21 cellular contexts compared by ENCODE assay signal in the genomic region with DNA sequence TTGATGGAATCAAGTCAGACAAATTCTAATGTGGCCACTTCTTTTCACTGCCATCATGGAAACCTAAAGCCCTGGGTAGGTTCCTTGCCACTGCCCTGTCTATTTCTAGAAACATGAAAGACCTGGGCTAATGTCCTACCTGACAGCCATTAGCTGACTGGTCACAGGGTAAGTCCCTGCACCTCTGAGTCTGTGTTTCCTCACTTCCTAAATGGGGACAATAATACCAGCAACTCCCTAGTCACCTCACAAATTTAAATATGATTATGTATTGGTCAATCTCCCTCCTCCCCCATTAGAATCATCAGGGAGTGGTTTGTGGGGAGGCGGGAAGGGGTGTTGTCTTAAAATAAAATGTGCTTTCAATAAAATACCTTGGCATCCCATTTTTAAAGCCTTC. TPM values are rescaled to one million over a fixed set of nuclear protein-coding genes. Genes with fewer than 3 reads are reported as not detected.
DNase-seq lines count a peak whose midpoint lies in the region; ATAC-seq and TF ChIP-seq lines count a peak whose summit lies in the region.
"Had no signal": no experiment of that assay in that cellular context is flagged by ENCODE, and none has a peak within 500 bp of the region (broad histone marks: within the 10 kb centered on the region; RNA-seq: fewer than 3 reads in every experiment).

No MANE protein-coding gene starts in this region.

- intact Hi-C loops in CD14-positive monocyte (cut with micrococcal nuclease): loop anchor here in 1 of 2 donors (10.0 kb wide), 1 partner anchor 133 kb away; no protein-coding TSS in a partner anchor
- intact Hi-C loops in lower lobe of right lung (cut with DNase I): no loop called here

- DNase-seq in CD14-positive monocyte (ENCODE audit: low spot score): peak; percentile 59
- DNase-seq in T-cell: no peak
- DNase-seq in immature natural killer cell: no peak
- DNase-seq in NCI-H526 (lab: John Stamatoyannopoulos, UW): no peak
- DNase-seq in mucosa of gallbladder (ENCODE audit: low spot score): no peak
- no peak for DNase-seq in lower lobe of right lung
- DNase-seq: brain microvascular endothelial cell; GF-D8; head of caudate nucleus; naive thymus-derived CD8-positive, alpha-beta T cell; NCI-H1417 treated with DMSO at 0.1 percent for 48 hours; SHP77; T1000; thyroid gland had no signal

- CTCF ChIA-PET in T-cell (lab: Charles Lee): interaction anchor here in 1 of 2 donors (1.1 kb wide), 1 partner anchor 164 kb away, joined by 3 read pairs; no protein-coding TSS in a partner anchor

- peak overlapping the region; percentile 27 to 74 for H3K4me3 Mint-ChIP-seq in CD14-positive monocyte
- peak overlapping the region in 2 of 3 donors; percentile 6 to 86 for H3K4me3 Mint-ChIP-seq in T-cell
- peak overlapping the region in 3 of 5 donors; percentile 17 to 87 (median 18) for H3K4me3 Mint-ChIP-seq in immature natural killer cell

- peak overlapping the region; percentile 47; the same call in 1 of the 2 replicates for H3K9ac ChIP-seq in KMS-11

- H3K4me1 Mint-ChIP-seq in CD14-positive monocyte: peaks cover 75% of the 10 kb centered on the region
- peaks cover 40 to 44% (median 44%) of the 10 kb centered on the region in 3 donors for H3K4me1 Mint-ChIP-seq in T-cell
- H3K4me1 Mint-ChIP-seq in immature natural killer cell: peaks cover 17 to 23% of the 10 kb centered on the region in 2 donors

- H3K36me3 ChIP-seq in KMS-11 (ENCODE audit: insufficient read depth) (peaks cover 15% of the 10 kb centered on the region), lower lobe of right lung (peaks cover 15% of the 10 kb centered on the region)
- H3K36me3 ChIP-seq: brain microvascular endothelial cell, prostate gland, thyroid gland had no signal

- ATAC-seq in T-cell (replicated peaks in 1 of 4) (no peak), HG03521 (IDR thresholded peaks at IDR 0.05; ENCODE audit: unreplicated experiment) (no peak), lower lobe of right lung (no peak)
- ATAC-seq: activated naive CD4-positive, alpha-beta T cell treated with anti-CD3 and anti-CD28 coated beads, Interleukin-2, amount 50 U/mL, for 72 hours; naive thymus-derived CD8-positive, alpha-beta T cell; stimulated activated memory B cell treated with anti-CD40 and anti-IgM and Interleukin-4, amounts not matched to agents 10 μg/mL and 1 μg/mL and 100 μg/mL, for 72 hours had no signal

- peaks cover 87% of the 10 kb centered on the region for H3K4me1 ChIP-seq in KMS-11 (ENCODE audit: low read depth, poor library complexity, severe bottlenecking)
- peaks cover 57% of the 10 kb centered on the region for H3K4me1 ChIP-seq in lower lobe of right lung
- H3K4me1 ChIP-seq: prostate gland had no signal

- peak overlapping the region; percentile 67 for H3K4me2 ChIP-seq in KMS-11

- POLR2A ChIA-PET in T-cell (lab: Charles Lee): interaction anchor here in 1 of 2 donors (0.6 kb wide), 1 partner anchor 611 kb away, joined by 4 read pairs; no protein-coding TSS in a partner anchor

- H3K27ac Mint-ChIP-seq in CD14-positive monocyte (peak overlapping the region; percentile 90 to 100 (median 94)), T-cell (no peak overlapping the region), immature natural killer cell (no peak overlapping the region)
- H3K27ac Mint-ChIP-seq: activated naive CD4-positive, alpha-beta T cell treated with anti-CD3 and anti-CD28 coated beads, Interleukin-2, amount 50 U/mL, for 72 hours; stimulated activated memory B cell treated with anti-CD40 and anti-IgM and Interleukin-4, amounts not matched to agents 10 μg/mL and 1 μg/mL and 100 μg/mL, for 72 hours had no signal

- no peaks in the 10 kb centered on the region for H3K9me3 ChIP-seq in lower lobe of right lung
- H3K9me3 ChIP-seq: prostate gland, thyroid gland had no signal

- H3K4me3 ChIP-seq in KMS-11 (IDR thresholded peaks at IDR 0.05; ENCODE audit: insufficient read depth, low read depth, low read length) (peak overlapping the region; percentile 78), lower lobe of right lung (no peak overlapping the region)
- H3K4me3 ChIP-seq: prostate gland, thyroid gland had no signal

- H3K36me3 Mint-ChIP-seq in CD14-positive monocyte: peaks cover 9 to 12% of the 10 kb centered on the region in 2 donors
- peaks cover 11% of the 10 kb centered on the region for H3K36me3 Mint-ChIP-seq in T-cell
- H3K36me3 Mint-ChIP-seq in immature natural killer cell: peaks cover 4 to 8% (median 5%) of the 10 kb centered on the region in 3 donors

- no peak overlapping the region for H2AFZ ChIP-seq in KMS-11 (ENCODE audit: low read depth)

- H3K27me3 ChIP-seq in KMS-11 (ENCODE audit: insufficient read depth, low read depth) (no peaks in the 10 kb centered on the region), lower lobe of right lung (ENCODE audit: low read depth) (no peaks in the 10 kb centered on the region)
- H3K27me3 ChIP-seq: brain microvascular endothelial cell, thyroid gland had no signal

- H3K27me3 Mint-ChIP-seq in CD14-positive monocyte (ENCODE audit: low read depth in 3 of 3): peaks cover 0 to 1% (median 0%) of the 10 kb centered on the region in 3 donors
- H3K27me3 Mint-ChIP-seq in T-cell: no peaks in the 10 kb centered on the region
- peaks cover 0 to 5% (median 2%) of the 10 kb centered on the region in 3 donors for H3K27me3 Mint-ChIP-seq in immature natural killer cell (ENCODE audit: low read depth in 3 of 3)
- H3K27me3 Mint-ChIP-seq: naive thymus-derived CD8-positive, alpha-beta T cell; stimulated activated memory B cell treated with anti-CD40 and anti-IgM and Interleukin-4, amounts not matched to agents 10 μg/mL and 1 μg/mL and 100 μg/mL, for 72 hours had no signal

- H3K9me3 Mint-ChIP-seq in CD14-positive monocyte: peaks cover 0 to 2% (median 0%) of the 10 kb centered on the region in 7 donors
- H3K9me3 Mint-ChIP-seq in T-cell: no peaks in the 10 kb centered on the region
- H3K9me3 Mint-ChIP-seq in immature natural killer cell: no peaks in the 10 kb centered on the region
- H3K9me3 Mint-ChIP-seq: activated naive CD4-positive, alpha-beta T cell treated with anti-CD3 and anti-CD28 coated beads, Interleukin-2, amount 50 U/mL, for 72 hours; naive thymus-derived CD8-positive, alpha-beta T cell; stimulated activated memory B cell treated with anti-CD40 and anti-IgM and Interleukin-4, amounts not matched to agents 10 μg/mL and 1 μg/mL and 100 μg/mL, for 72 hours had no signal

- H3K27ac ChIP-seq in KMS-11 (peak overlapping the region; percentile 57; the same call in 1 of the 2 replicates), lower lobe of right lung (no peak overlapping the region)
- H3K27ac ChIP-seq: brain microvascular endothelial cell, prostate gland, thyroid gland had no signal

- TF ChIP-seq CTCF in CD14-positive monocyte (IDR thresholded peaks at IDR 0.05) (no peak), KMS-11 (conservative IDR thresholded peaks at IDR 0.05; ENCODE audit: low read depth, low read length) (no peak), lower lobe of right lung (IDR thresholded peaks at IDR 0.05) (no peak)

- H4K20me1 ChIP-seq in KMS-11 (ENCODE audit: insufficient read depth): no peaks in the 10 kb centered on the region

- peaks cover 72% of the 10 kb centered on the region for H3K79me2 ChIP-seq in KMS-11 (ENCODE audit: insufficient read depth, low read depth)

RNA-seq across cellular contexts. Expression of a gene that starts 2.2 kb away (rescaled TPM):
- polyA plus RNA-seq in CD14-positive monocyte (100 to 1,000 TPM; 248 to 309 TPM), immature natural killer cell (10 to 100 TPM; 12.4 to 18.0 (median 14.7) TPM)
- total RNA-seq in T-cell (10 to 100 TPM in 3 of 5 donors, 1 to 10 TPM in 2; 9.1 to 13.0 (median 10.9) TPM), mucosa of gallbladder (157 TPM), lower lobe of right lung (161 TPM)

RNA-seq across cellular contexts. Expression of a gene that starts 33.0 kb away (rescaled TPM):
- 1 to 10 TPM; 1.6 to 1.8 TPM for polyA plus RNA-seq in CD14-positive monocyte
- 100 to 1,000 TPM; 324 to 414 (median 385) TPM for total RNA-seq in T-cell
- 1,000 to 10,000 TPM; 1,122 to 1,466 (median 1,335) TPM for polyA plus RNA-seq in immature natural killer cell
- total RNA-seq in mucosa of gallbladder: 5.2 TPM
- 8.7 TPM for total RNA-seq in lower lobe of right lung
- total RNA-seq: fibroblast of lung, lung microvascular endothelial cell had no signal
- polyA plus RNA-seq: fibroblast of lung had no signal

Comparison
In these comparisons a context has a peak if more than half of its experiments do, and no peak if none do; other contexts are left out.
1. H3K27ac Mint-ChIP-seq: peak in CD14-positive monocyte (7 of 7); none in T-cell (0 of 2) and immature natural killer cell (0 of 6).
2. RNA of a gene that starts 2.2 kb away (total RNA-seq): 161 TPM in lower lobe of right lung (single experiment) and 157 TPM in mucosa of gallbladder (single experiment); 9.1 to 13.0 TPM in T-cell; every median in the first group is over 10 times any median in the second.
3. RNA of a gene that starts 33.0 kb away (total RNA-seq): 324 to 414 TPM in T-cell; 8.7 TPM in lower lobe of right lung (single experiment) and 5.2 TPM in mucosa of gallbladder (single experiment); every median in the first group is over 10 times any median in the second.
4. Peak in every context shown above with its lines, with median percentiles within 50 percentile points of each other: H3K4me3 Mint-ChIP-seq.